ENCODE assay signal across 11 cellular contexts in the genomic region with DNA sequence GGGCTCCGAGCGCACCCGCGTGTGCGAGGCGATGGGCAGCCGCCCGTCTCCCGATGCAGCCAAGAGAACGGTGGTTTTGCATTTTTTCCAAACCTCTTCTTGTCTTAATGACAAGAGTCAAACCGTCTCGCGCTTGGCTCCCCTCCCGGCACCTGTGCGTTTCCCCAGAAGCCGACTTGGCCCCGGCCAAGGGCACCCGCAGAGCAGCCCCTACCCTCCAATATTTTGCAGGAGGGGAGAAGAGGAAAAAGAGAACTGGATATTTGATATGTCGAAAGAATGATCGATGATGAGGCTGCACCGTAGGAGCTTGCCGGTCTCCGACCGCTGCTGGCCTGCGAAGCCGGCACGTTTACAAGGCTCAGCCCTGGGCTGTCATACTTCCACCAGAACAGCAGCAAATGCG.
DNase-seq lines count a peak whose midpoint lies in the region; ATAC-seq and TF ChIP-seq lines count a peak whose summit lies in the region.
"Had no signal": no experiment of that assay in that cellular context is flagged by ENCODE, and none has a peak within 500 bp of the region (broad histone marks: within the 10 kb centered on the region; RNA-seq: fewer than 3 reads in every experiment).

No MANE protein-coding gene starts in this region.

- H3K4me1 ChIP-seq in parathyroid adenoma: no peaks in the 10 kb centered on the region
- peaks cover 5% of the 10 kb centered on the region for H3K4me1 ChIP-seq in colonic mucosa

- no peak for ATAC-seq in HG02884 (IDR thresholded peaks at IDR 0.05; ENCODE audit: unreplicated experiment)

- no peak overlapping the region for H3K27ac ChIP-seq in parathyroid adenoma
- no peak overlapping the region for H3K27ac ChIP-seq in colonic mucosa

- intact Hi-C loops in colonic mucosa (cut with DNase I): no loop called here

- H3K79me2 ChIP-seq in parathyroid adenoma: no peaks in the 10 kb centered on the region

- TF ChIP-seq CTCF in fibroblast of villous mesenchyme (IDR thresholded peaks at IDR 0.05; ENCODE audit: insufficient read depth, low read depth, low read length): no peak
- no peak for TF ChIP-seq CTCF in parathyroid adenoma (IDR thresholded peaks at IDR 0.05)
- no peak for TF ChIP-seq CTCF in colonic mucosa (IDR thresholded peaks at IDR 0.05)

- DNase-seq in H7 (peak; percentile 57), NCI-H748 (lab: John Stamatoyannopoulos, UW; ENCODE audit: unreplicated experiment) (peak; percentile 41), fibroblast of villous mesenchyme (ENCODE audit: low read depth) (peak; percentile 3), dedifferentiated amniotic fluid mesenchymal stem cell (ENCODE audit: extremely low spot score) (no peak), colonic mucosa (no peak)
- no peak for DNase-seq in stimulated activated naive CD4-positive, alpha-beta T cell (lab: John Stamatoyannopoulos, UW)
- DNase-seq: activated gamma-delta T cell treated with Interleukin-2 at 50 U/mL for 16 hours, Calu3, dermis blood vessel endothelial cell had no signal

- H3K4me2 ChIP-seq in parathyroid adenoma (ENCODE audit: low read length): peak overlapping the region; percentile 62

- H3K4me3 ChIP-seq in H7 (ENCODE audit: insufficient read depth, low read depth, low read length): peak overlapping the region; percentile 51
- no peak overlapping the region for H3K4me3 ChIP-seq in fibroblast of villous mesenchyme (ENCODE audit: low read depth, low read length)
- peak overlapping the region; percentile 19 for H3K4me3 ChIP-seq in parathyroid adenoma (ENCODE audit: low read depth, low read length)
- H3K4me3 ChIP-seq in colonic mucosa: no peak overlapping the region

- H2AFZ ChIP-seq in parathyroid adenoma: no peak overlapping the region

- H3K9me3 ChIP-seq in parathyroid adenoma (ENCODE audit: control insufficient read depth, low read length): peaks cover 3% of the 10 kb centered on the region
- H3K9me3 ChIP-seq in colonic mucosa: no peaks in the 10 kb centered on the region

- H3K36me3 ChIP-seq in H7 (replicated peaks; ENCODE audit: control insufficient read depth, insufficient read depth, low read length) (no peaks in the 10 kb centered on the region), parathyroid adenoma (ENCODE audit: control insufficient read depth, insufficient read depth, low read length) (no peaks in the 10 kb centered on the region), colonic mucosa (no peaks in the 10 kb centered on the region)

- H3K9ac ChIP-seq in parathyroid adenoma: no peak overlapping the region
- no peak overlapping the region for H3K9ac ChIP-seq in colonic mucosa (ENCODE audit: low read depth in 2 of 2, low read length in 2 of 2)

- H3K27me3 ChIP-seq in H7 (ENCODE audit: control insufficient read depth, insufficient read depth, low read length) (peaks cover 34% of the 10 kb centered on the region), parathyroid adenoma (ENCODE audit: control insufficient read depth, insufficient read depth, low read length) (peaks cover 7% of the 10 kb centered on the region), colonic mucosa (peaks cover 25% of the 10 kb centered on the region)

Comparison
In these comparisons a context has a peak if more than half of its experiments do, and no peak if none do; other contexts are left out.
1. DNase-seq: peak in H7 (single experiment), NCI-H748 (single experiment) and fibroblast of villous mesenchyme (single experiment); none in dedifferentiated amniotic fluid mesenchymal stem cell (single experiment), colonic mucosa (single experiment) and stimulated activated naive CD4-positive, alpha-beta T cell (0 of 6).
2. H3K4me3 ChIP-seq: peak in H7 (single experiment) and parathyroid adenoma (single experiment); none in fibroblast of villous mesenchyme (single experiment) and colonic mucosa (single experiment).